Comparison of ENCODE assay signal across 20 cellular contexts in the genomic region with DNA sequence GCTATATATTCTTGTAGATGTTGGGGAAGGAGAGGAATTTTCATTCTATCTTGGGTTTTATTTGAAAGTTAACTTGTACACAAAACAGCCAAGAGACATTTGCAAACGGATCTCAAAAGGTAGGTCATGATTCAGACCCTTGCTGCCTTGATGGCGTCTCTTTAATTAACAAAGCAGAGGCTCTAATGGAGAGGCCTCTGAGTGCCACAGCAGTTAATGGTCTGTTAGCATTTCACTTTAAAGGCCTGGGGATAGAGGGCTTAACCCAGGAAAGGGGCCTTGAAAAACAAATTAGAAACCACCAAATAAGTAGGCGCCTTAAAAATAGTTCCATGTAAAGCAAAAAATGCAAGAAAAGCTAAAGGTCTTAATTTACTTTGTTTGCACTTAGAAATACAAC.
DNase-seq lines count a peak whose midpoint lies in the region; ATAC-seq, FAIRE-seq and TF ChIP-seq lines count a peak whose summit lies in the region.
"Had no signal": no experiment of that assay in that cellular context is flagged by ENCODE, and none has a peak within 500 bp of the region (broad histone marks: within the 10 kb centered on the region; RNA-seq: fewer than 3 reads in every experiment).

No MANE protein-coding gene starts in this region.

- H3K36me3 Mint-ChIP-seq in H9 (ENCODE audit: insufficient read depth in 1 of 3, low read depth in 3 of 3), result peaks cover 0 to 13% (median 0%) of the 10 kb centered on the region in 3 experiments; a peak in 4 of 7 replicates
- H3K36me3 Mint-ChIP-seq: CD14-positive monocyte; CD4-positive, alpha-beta memory T cell had no signal

- H4K8ac ChIP-seq in H9 (replicated peaks; ENCODE audit: insufficient read length, low read depth, low read length) (no peak overlapping the region), H1 (ENCODE audit: extremely low read depth, insufficient read depth, low read length) (no peak overlapping the region), mesendoderm (ENCODE audit: low read depth, low read length) (no peak overlapping the region)

- H3K14ac ChIP-seq in H9 (ENCODE audit: insufficient read depth, low read length) (no peak overlapping the region), H1 (ENCODE audit: insufficient read length) (no peak overlapping the region)

- H3T11ph ChIP-seq in H9 (ENCODE audit: low read length), result no peak overlapping the region

- H3K27me3 ChIP-seq in H9 (ENCODE audit: insufficient read depth, low read length) (no peaks in the 10 kb centered on the region), H1 (replicated peaks in 1 of 4; ENCODE audit: control insufficient read depth in 3 of 4, extremely low read depth in 1 of 4, insufficient read depth in 3 of 4, low read length in 3 of 4) (no peaks in the 10 kb centered on the region), mesendoderm (ENCODE audit: insufficient read depth, low read length, poor library complexity) (no peaks in the 10 kb centered on the region)
- H3K27me3 ChIP-seq: BLaER1 had no signal

- no peak overlapping the region for H3K9ac ChIP-seq in H9 (ENCODE audit: extremely low read depth, insufficient read length, low read length)
- H3K9ac ChIP-seq in H1 (replicated peaks in 1 of 4; ENCODE audit: extremely low read depth in 1 of 4, low read depth in 3 of 4, low read length in 3 of 4), result peak overlapping the region in 1 of 4 experiments; percentile 8; a peak in 1 of 7 replicates
- H3K9ac ChIP-seq in mesendoderm (ENCODE audit: low read length), result no peak overlapping the region
- H3K9ac ChIP-seq: BLaER1, GM23248 had no signal

- CTCF ChIA-PET in H1 (lab: Charles Lee; ENCODE audit: partially characterized antibody), result no interaction called here

- H3K4me1 Mint-ChIP-seq in H9, result peaks cover 17 to 18% of the 10 kb centered on the region in 2 experiments
- H3K4me1 Mint-ChIP-seq: CD14-positive monocyte had no signal

- no peak overlapping the region for H2AK5ac ChIP-seq in H9 (ENCODE audit: insufficient read length, low read length)
- H2AK5ac ChIP-seq in H1 (ENCODE audit: low read depth, low read length), result no peak overlapping the region
- no peak overlapping the region for H2AK5ac ChIP-seq in mesendoderm (ENCODE audit: low read length)

- H3K4me1 ChIP-seq in H9 (ENCODE audit: insufficient read depth, low read length) (no peaks in the 10 kb centered on the region), H1 (replicated peaks in 1 of 4; ENCODE audit: control insufficient read depth in 3 of 4, insufficient read depth in 4 of 4, low read length in 3 of 4) (no peaks in the 10 kb centered on the region), mesendoderm (ENCODE audit: control insufficient read depth, low read depth, low read length) (no peaks in the 10 kb centered on the region)
- H3K4me1 ChIP-seq: HAP-1 had no signal

- no peak overlapping the region for H3K4me2 ChIP-seq in H9 (ENCODE audit: insufficient read depth, insufficient read length, low read length)
- H3K4me2 ChIP-seq in H1 (ENCODE audit: insufficient read depth in 1 of 2, low read depth in 2 of 2, low read length in 2 of 2), result no peak overlapping the region
- H3K4me2 ChIP-seq in mesendoderm (ENCODE audit: low read length), result no peak overlapping the region
- H3K4me2 ChIP-seq: BLaER1 had no signal

- H3K4ac ChIP-seq in H9 (ENCODE audit: low read depth, low read length) (no peak overlapping the region), H1 (replicated peaks; ENCODE audit: insufficient read length, low read depth, low read length) (no peak overlapping the region), mesendoderm (ENCODE audit: low read depth, low read length) (no peak overlapping the region)

- no peak for TF ChIP-seq EP300 in H1 (IDR thresholded peaks at IDR 0.05; ENCODE audit: borderline replicate concordance in 1 of 2, low read depth in 2 of 2, low read length in 2 of 2)

- no peaks in the 10 kb centered on the region for H3K9me3 ChIP-seq in H9 (ENCODE audit: control insufficient read depth, low read depth, low read length)
- H3K9me3 ChIP-seq in H1 (ENCODE audit: insufficient read depth in 2 of 2, low read depth in 1 of 2, low read length in 1 of 2), result no peaks in the 10 kb centered on the region
- H3K9me3 ChIP-seq: HAP-1 had no signal

- DNase-seq in ELF-1 (ENCODE audit: low read depth, low spot score), result peak; percentile 23
- DNase-seq in H9, result peak; percentile 35
- peak in 1 of 2 experiments; percentile 17 for DNase-seq in H1 (ENCODE audit: low read depth in 1 of 2, low spot score in 2 of 2)
- peak; percentile 44 for DNase-seq in mesendoderm
- DNase-seq: 8988T; CD4-positive, alpha-beta memory T cell; DMS153; DMS79; GF-D8; GM23248; IMR-90 had no signal

- no peak overlapping the region for H3K4me3 Mint-ChIP-seq in H9
- H3K4me3 Mint-ChIP-seq: CD14-positive monocyte; CD4-positive, alpha-beta memory T cell had no signal

- H3K56ac ChIP-seq in H9 (ENCODE audit: insufficient read length, low read depth, low read length), result no peak overlapping the region
- no peak overlapping the region for H3K56ac ChIP-seq in H1 (replicated peaks; ENCODE audit: insufficient read length, low read depth, low read length)
- no peak overlapping the region for H3K56ac ChIP-seq in mesendoderm (ENCODE audit: low read length)

- peaks cover 3 to 8% of the 10 kb centered on the region in 2 experiments; a peak in 4 of 5 replicates for H3K9me3 Mint-ChIP-seq in H9

- H2BK12ac ChIP-seq in H9 (ENCODE audit: insufficient read length, low read depth, low read length) (no peak overlapping the region), H1 (ENCODE audit: low read depth, low read length) (no peak overlapping the region)

- H2BK120ac ChIP-seq in H9 (ENCODE audit: low read depth, low read length, poor library complexity, severe bottlenecking), result no peak overlapping the region
- H2BK120ac ChIP-seq in H1 (replicated peaks; ENCODE audit: low read depth, low read length), result no peak overlapping the region
- H2BK120ac ChIP-seq in mesendoderm (ENCODE audit: low read depth, low read length), result no peak overlapping the region

- POLR2A ChIA-PET in H1 (lab: Charles Lee; ENCODE audit: partially characterized antibody), result no interaction called here

- H3K79me1 ChIP-seq in H9 (ENCODE audit: insufficient read depth, low read depth, low read length, poor library complexity, severe bottlenecking) (no peaks in the 10 kb centered on the region), H1 (ENCODE audit: low read depth, low read length) (no peaks in the 10 kb centered on the region), mesendoderm (ENCODE audit: low read length) (no peaks in the 10 kb centered on the region)

- H3K27me3 Mint-ChIP-seq in H9 (ENCODE audit: low read depth), result no peaks in the 10 kb centered on the region
- H3K27me3 Mint-ChIP-seq: CD4-positive, alpha-beta memory T cell had no signal

- WGBS in H9 (ENCODE audit: extremely low coverage, insufficient read length, low lambda C conversion rate), result no CpG with 5 or more reads among the region's 3 CpGs
- 37% methylated on average over 3 of the region's 3 CpGs; no CpG with 5 or more reads in 1 of the 2 experiments for WGBS in H1 (ENCODE audit: extremely low coverage in 1 of 2, insufficient coverage in 1 of 2, insufficient read length in 1 of 2, insufficient replicate concordance in 2 of 2, low coverage in 1 of 2, low lambda C conversion rate in 2 of 2, missing lambda C conversion rate in 1 of 2), 2 experiments
- WGBS in mesendoderm (ENCODE audit: extremely low coverage, insufficient coverage, low lambda C conversion rate), result no CpG with 5 or more reads among the region's 3 CpGs

- TF ChIP-seq CTCF in H9 (conservative IDR thresholded peaks at IDR 0.05) (no peak), H1 (IDR thresholded peaks at IDR 0.05; ENCODE audit: control extremely low read depth in 1 of 3, insufficient read depth in 1 of 3, low read depth in 1 of 3, low read length in 3 of 3) (no peak)

- ATAC-seq in GM18873 (IDR thresholded peaks at IDR 0.05; ENCODE audit: low FRiP score, unreplicated experiment) (no peak), GM19324 (IDR thresholded peaks at IDR 0.05; ENCODE audit: low FRiP score, unreplicated experiment) (no peak), GM21528 (IDR thresholded peaks at IDR 0.05; ENCODE audit: low FRiP score, unreplicated experiment) (no peak)
- ATAC-seq: K562 had no signal

- TF ChIP-seq RAD21 in H1 (IDR thresholded peaks at IDR 0.05 in 1 of 2, conservative IDR thresholded peaks at IDR 0.05 in 1 of 2; ENCODE audit: low read depth in 2 of 2, low read length in 2 of 2), result peak in 1 of 2 experiments; percentile 5; a peak in 1 of 4 replicates

- H2BK5ac ChIP-seq in H9 (ENCODE audit: insufficient read length, low read length) (no peak overlapping the region), H1 (ENCODE audit: low read depth, low read length) (no peak overlapping the region), mesendoderm (ENCODE audit: low read length) (no peak overlapping the region)

- no peak overlapping the region for H2BK15ac ChIP-seq in H9 (ENCODE audit: low read depth, low read length)
- H2BK15ac ChIP-seq in H1 (ENCODE audit: low read length), result no peak overlapping the region
- no peak overlapping the region for H2BK15ac ChIP-seq in mesendoderm (replicated peaks; ENCODE audit: low read depth)

- H3K23ac ChIP-seq in H9 (ENCODE audit: insufficient read length, low read depth, low read length) (no peak overlapping the region), H1 (ENCODE audit: insufficient read length) (no peak overlapping the region), mesendoderm (ENCODE audit: low read length) (no peak overlapping the region)

- peak; percentile 32 for FAIRE-seq in H1 (lab: Jason Lieb, UNC)
- FAIRE-seq: HTR-8/SVneo, K562 had no signal

- H2BK20ac ChIP-seq in H9 (ENCODE audit: low read depth, low read length, poor library complexity, severe bottlenecking), result no peak overlapping the region
- no peak overlapping the region for H2BK20ac ChIP-seq in H1 (ENCODE audit: low read length)

- 0 out of 7 replicates have a peak overlapping the region, but pooled peaks of 1 of the 3 experiments have one; percentile 47 for H3K27ac Mint-ChIP-seq in H9
- H3K27ac Mint-ChIP-seq: CD14-positive monocyte; CD4-positive, alpha-beta memory T cell had no signal

- H4K20me1 ChIP-seq in H9 (ENCODE audit: control insufficient read depth, insufficient read depth, insufficient read length) (no peaks in the 10 kb centered on the region), H1 (replicated peaks in 1 of 2; ENCODE audit: control insufficient read depth in 1 of 2, insufficient read depth in 2 of 2, low read length in 2 of 2) (no peaks in the 10 kb centered on the region)
- H4K20me1 ChIP-seq: BLaER1 had no signal

- H3K4me3 ChIP-seq in H1 (ENCODE audit: extremely low read depth in 1 of 4, insufficient read depth in 2 of 4, low read depth in 3 of 4, low read length in 4 of 4) (no peak overlapping the region), mesendoderm (ENCODE audit: low read length) (no peak overlapping the region)
- H3K4me3 ChIP-seq: BLaER1, GM23248, HAP-1, K562 had no signal

- H4K91ac ChIP-seq in H9 (ENCODE audit: insufficient read length, low read depth, low read length), result no peak overlapping the region
- H4K91ac ChIP-seq in H1 (replicated peaks; ENCODE audit: insufficient read length, low read length), result no peak overlapping the region

- H3K36me3 ChIP-seq in H1 (ENCODE audit: control insufficient read depth in 2 of 4, insufficient read depth in 4 of 4, low read length in 3 of 4) (no peaks in the 10 kb centered on the region), mesendoderm (ENCODE audit: control insufficient read depth, insufficient read depth, low read length) (no peaks in the 10 kb centered on the region)
- H3K36me3 ChIP-seq: BLaER1, HAP-1 had no signal

- H2AFZ ChIP-seq in H9 (ENCODE audit: low read length), result no peak overlapping the region
- no peak overlapping the region for H2AFZ ChIP-seq in H1 (ENCODE audit: low read length)
- H2AFZ ChIP-seq: GM23248 had no signal

- no peak for TF ChIP-seq POLR2A in H1 (IDR thresholded peaks at IDR 0.05; ENCODE audit: control extremely low read depth in 1 of 2, low read depth in 2 of 2, low read length in 2 of 2)

- no peaks in the 10 kb centered on the region for H3K23me2 ChIP-seq in H9 (ENCODE audit: insufficient read length, low read depth, low read length, poor library complexity, severe bottlenecking)
- no peaks in the 10 kb centered on the region for H3K23me2 ChIP-seq in H1 (ENCODE audit: low read depth, low read length)

- no peak overlapping the region for H3K18ac ChIP-seq in H9 (ENCODE audit: insufficient read length, low read depth, low read length)
- no peak overlapping the region for H3K18ac ChIP-seq in H1 (ENCODE audit: extremely low read depth, low read length)
- no peak overlapping the region for H3K18ac ChIP-seq in mesendoderm (ENCODE audit: low read length)

- H3K27ac ChIP-seq in H9 (ENCODE audit: insufficient read length, low read depth, low read length) (no peak overlapping the region), H1 (ENCODE audit: low read depth, low read length) (no peak overlapping the region), mesendoderm (ENCODE audit: low read depth, low read length) (no peak overlapping the region)
- H3K27ac ChIP-seq: BLaER1, GM23248, HL-60 had no signal

- H3K79me2 ChIP-seq in H9 (ENCODE audit: insufficient read depth, low read length) (no peaks in the 10 kb centered on the region), H1 (ENCODE audit: control insufficient read depth in 1 of 2, insufficient read depth in 2 of 2, low read length in 2 of 2) (no peaks in the 10 kb centered on the region), mesendoderm (ENCODE audit: control insufficient read depth, insufficient read depth, low read length) (no peaks in the 10 kb centered on the region)

- H4K5ac ChIP-seq in H9 (ENCODE audit: insufficient read length, low read depth, low read length) (no peak overlapping the region), H1 (ENCODE audit: insufficient read length, low read depth, low read length) (no peak overlapping the region), mesendoderm (ENCODE audit: low read length) (no peak overlapping the region)
